ENCODE assay signal across 8 cellular contexts in genomic region chr6:35468181-35468979, GRCh38. TPM values are rescaled to one million over a fixed set of nuclear protein-coding genes. Genes with fewer than 3 reads are reported as not detected.
DNase-seq lines count a peak whose midpoint lies in the region; ATAC-seq and TF ChIP-seq lines count a peak whose summit lies in the region.

Gene RPL10A (plus strand): TSS chr6:35468401. CDS start chr6:35468435, 34 bp downstream.

- H3K4me3 Mint-ChIP-seq in activated T-cell treated with anti-CD3 and anti-CD28 coated beads, Interleukin-2, amount 50 U/mL, for 4 hours, result peak within 1 kb of the TSS; percentile 98

- H3K27me3 Mint-ChIP-seq in activated T-cell treated with anti-CD3 and anti-CD28 coated beads, Interleukin-2, amount 50 U/mL, for 4 hours (ENCODE audit: low read depth), result no peaks in the 10 kb centered on the region

- H3K36me3 Mint-ChIP-seq in activated T-cell treated with anti-CD3 and anti-CD28 coated beads, Interleukin-2, amount 50 U/mL, for 4 hours (ENCODE audit: insufficient read depth), result peaks cover 46% of the 10 kb centered on the region

- ATAC-seq in GM21576 (IDR thresholded peaks at IDR 0.05; ENCODE audit: unreplicated experiment) (peak; percentile 74), esophagus mucosa (peak; percentile 90)
- peak; percentile 88 to 89 for ATAC-seq in activated T-cell treated with anti-CD3 and anti-CD28 coated beads, Interleukin-2, amount 50 U/mL, for 4 hours

- DNase-seq in DMS53 (lab: John Stamatoyannopoulos, UW) (peak; percentile 95), KG1 (lab: John Stamatoyannopoulos, UW) (peak; percentile 91), myocyte (ENCODE audit: low read depth) (peak; percentile 98)
- peak; percentile 97 for DNase-seq in activated T-cell treated with anti-CD3 and anti-CD28 coated beads, Interleukin-2, amount 50 U/mL, for 4 hours
- peak; percentile 91 to 95 for DNase-seq in stimulated activated CD8-positive, alpha-beta memory T cell treated with anti-CD3 and anti-CD28 coated beads, Interleukin-7, amount 100 ng/mL, for 48 hours (ENCODE audit: extremely low read depth in 1 of 2, low read depth in 1 of 2)

- H3K9me3 Mint-ChIP-seq in activated T-cell treated with anti-CD3 and anti-CD28 coated beads, Interleukin-2, amount 50 U/mL, for 4 hours, result no peaks in the 10 kb centered on the region

- peaks cover 39% of the 10 kb centered on the region for H3K4me1 Mint-ChIP-seq in activated T-cell treated with anti-CD3 and anti-CD28 coated beads, Interleukin-2, amount 50 U/mL, for 4 hours (ENCODE audit: low read depth)

TF ChIP-seq in PFSK-1, 5 proteins besides CTCF, POLR2A, EP300 and RAD21:
- TF ChIP-seq TAF1 (IDR thresholded peaks at IDR 0.05; ENCODE audit: borderline replicate concordance, insufficient read depth, low read length) (peak; percentile 100), POLR2AphosphoS5 (IDR thresholded peaks at IDR 0.05; ENCODE audit: low read depth, low read length) (peak; percentile 100), REST (IDR thresholded peaks at IDR 0.05; ENCODE audit: insufficient read depth in 1 of 2, low read depth in 2 of 2, low read length in 2 of 2) (peak; percentile 68 to 72), SIN3A (IDR thresholded peaks at IDR 0.05; ENCODE audit: borderline replicate concordance, insufficient read depth, low read length) (peak; percentile 97), FOXP2 (optimal IDR thresholded peaks at IDR 0.05; ENCODE audit: borderline replicate concordance, extremely low read depth, extremely low read length, insufficient read depth) (no peak)

RNA-seq across cellular contexts. Expression of gene RPL10A, which starts in this region (rescaled TPM):
- polyA plus RNA-seq in PFSK-1 (2012; ENCODE audit: insufficient read length, low read depth), result 1,923 TPM
- 1,000 to 10,000 TPM; 1,745 to 1,992 (median 1,956) TPM for total RNA-seq in activated T-cell treated with anti-CD3 and anti-CD28 coated beads, Interleukin-2, amount 50 U/mL, for 4 hours
- total RNA-seq in esophagus mucosa (1,723 TPM), myocyte (794 and 894 TPM in 2 replicates)
- polyA plus RNA-seq in myocyte (2012), result 1,221 TPM

Comparison
In these comparisons a context has a peak if more than half of its experiments do, and no peak if none do; other contexts are left out.
1. Peak in every context shown above with its lines: DNase-seq and ATAC-seq.